ENCODE assay signal across 8 cellular contexts in genomic region chr17:63881935-63882601, GRCh38. TPM values are rescaled to one million over a fixed set of nuclear protein-coding genes. Genes with fewer than 3 reads are reported as not detected.
DNase-seq lines count a peak whose midpoint lies in the region; ATAC-seq, FAIRE-seq and TF ChIP-seq lines count a peak whose summit lies in the region.

Gene GH2 (minus strand): TSS chr17:63881944. CDS start chr17:63881801, 143 bp downstream.

- peak; percentile 82 for DNase-seq in ELF-1 (ENCODE audit: low read depth, low spot score)
- DNase-seq in Kasumi-1 (lab: John Stamatoyannopoulos, UW), result peak; percentile 68 to 73
- peak; percentile 57 for DNase-seq in bronchial epithelial cell (ENCODE audit: low read depth)
- DNase-seq in left lung, result no peak
- DNase-seq in stimulated activated CD8-positive, alpha-beta memory T cell treated with anti-CD3 and anti-CD28 coated beads, Interleukin-2, amount 100 ng/mL, for 48 hours (ENCODE audit: low read depth in 2 of 2), result peak; percentile 20 to 41

- TF ChIP-seq CTCF in WI38 (IDR thresholded peaks at IDR 0.05; ENCODE audit: low read depth, low read length) (peak; percentile 68), bronchial epithelial cell (IDR thresholded peaks at IDR 0.05; ENCODE audit: insufficient read depth, low read length, severe bottlenecking) (peak; percentile 75), left lung (IDR thresholded peaks at IDR 0.05) (peak; percentile 21 to 65)

- H3K9me3 ChIP-seq in left lung, result no peaks in the 10 kb centered on the region

- FAIRE-seq in bronchial epithelial cell (lab: Jason Lieb, UNC), result no peak

- no peak within 1 kb of the TSS for H3K4me3 ChIP-seq in WI38 (ENCODE audit: low read depth, low read length)
- no peak within 1 kb of the TSS for H3K4me3 ChIP-seq in bronchial epithelial cell (ENCODE audit: low read depth, low read length)
- no peak within 1 kb of the TSS for H3K4me3 ChIP-seq in left lung

- H3K4me1 ChIP-seq in left lung, result no peaks in the 10 kb centered on the region

- H3K27me3 ChIP-seq in bronchial epithelial cell (ENCODE audit: control insufficient read depth, insufficient read depth, low read length) (no peaks in the 10 kb centered on the region), left lung (no peaks in the 10 kb centered on the region)

- no peaks in the 10 kb centered on the region for H3K36me3 ChIP-seq in bronchial epithelial cell (ENCODE audit: control insufficient read depth, insufficient read depth, low read length)
- no peaks in the 10 kb centered on the region for H3K36me3 ChIP-seq in left lung

- peak; percentile 89 for ATAC-seq in left lung
- no peak for ATAC-seq in GM19328 (IDR thresholded peaks at IDR 0.05; ENCODE audit: unreplicated experiment)
- ATAC-seq in HG03565 (IDR thresholded peaks at IDR 0.05; ENCODE audit: unreplicated experiment), result no peak

- no peak within 1 kb of the TSS for H3K27ac ChIP-seq in left lung

- intact Hi-C loops in left lung (cut with DNase I), result no loop called here

RNA-seq across cellular contexts. Expression of gene GH2, which starts in this region (rescaled TPM):
- total RNA-seq in bronchial epithelial cell (not detected in 2 replicates), left lung (not detected)

Comparison
In these comparisons a context has a peak if more than half of its experiments do, and no peak if none do; other contexts are left out.
1. Peak in DNase-seq in bronchial epithelial cell; RNA of the gene not detected or under 1 TPM.
2. Peak in ATAC-seq in left lung; RNA of the gene not detected or under 1 TPM.
3. DNase-seq: peak in ELF-1 (single experiment), Kasumi-1 (2 of 2) and stimulated activated CD8-positive, alpha-beta memory T cell treated with anti-CD3 and anti-CD28 coated beads, Interleukin-2, amount 100 ng/mL, for 48 hours (2 of 2); none in left lung (0 of 2).
4. Peak in every context shown above with its lines, with median percentiles within 50 percentile points of each other: CTCF ChIP-seq.